Comparison of ENCODE assay signal across 18 cellular contexts in the genomic region with DNA sequence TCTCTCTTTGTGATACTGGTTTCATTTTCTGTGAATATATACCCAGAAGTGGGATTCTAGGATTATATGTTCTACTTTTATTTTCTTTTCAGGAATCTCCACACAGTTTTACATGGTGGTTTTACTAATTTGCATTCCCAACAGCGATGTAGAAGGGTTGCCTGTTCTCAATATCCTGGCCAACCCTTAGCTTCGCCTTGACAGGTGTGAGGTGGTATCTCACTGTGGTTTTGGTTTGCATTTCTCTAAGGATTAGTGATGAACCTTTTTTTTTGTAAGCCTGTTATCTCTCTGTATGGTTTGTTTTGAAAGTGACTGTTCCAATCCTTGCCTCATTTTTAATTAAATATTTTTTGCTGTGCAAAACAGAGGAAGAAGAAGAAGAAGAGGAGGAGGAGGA.
DNase-seq lines count a peak whose midpoint lies in the region; TF ChIP-seq lines count a peak whose summit lies in the region.
"Had no signal": no experiment of that assay in that cellular context is flagged by ENCODE, and none has a peak within 500 bp of the region (broad histone marks: within the 10 kb centered on the region; RNA-seq: fewer than 3 reads in every experiment).

No MANE protein-coding gene starts in this region.

- no peaks in the 10 kb centered on the region for H3K27me3 Mint-ChIP-seq in activated CD4-positive, alpha-beta memory T cell treated with anti-CD3 and anti-CD28 coated beads for 36 hours
- H3K27me3 Mint-ChIP-seq: CD4-positive, alpha-beta T cell had no signal

- H3K4me3 ChIP-seq in MM.1S (ENCODE audit: low read length), result no peak overlapping the region
- H3K4me3 ChIP-seq: BLaER1, GM12878 had no signal

- H3K9me3 ChIP-seq in MM.1S (replicated peaks; ENCODE audit: insufficient read depth, low read length), result no peaks in the 10 kb centered on the region
- H3K9me3 ChIP-seq: BE2C, BLaER1, Caco-2 had no signal

- H3K4me1 ChIP-seq in MM.1S (ENCODE audit: low read length), result peaks cover 6% of the 10 kb centered on the region
- H3K4me1 ChIP-seq: BE2C, BLaER1, Caco-2 had no signal

- no peaks in the 10 kb centered on the region for H3K4me1 Mint-ChIP-seq in activated CD4-positive, alpha-beta memory T cell treated with anti-CD3 and anti-CD28 coated beads for 36 hours (ENCODE audit: low read depth)

- H3K9me2 ChIP-seq in MM.1S (replicated peaks; ENCODE audit: insufficient read depth, low read length), result no peaks in the 10 kb centered on the region

- H3F3A ChIP-seq in MM.1S (ENCODE audit: insufficient read depth, low read length), result no peaks in the 10 kb centered on the region

- H3K27me3 ChIP-seq in MM.1S (replicated peaks; ENCODE audit: insufficient read depth, low read length), result peaks cover 15% of the 10 kb centered on the region
- H3K27me3 ChIP-seq: BE2C, BLaER1 had no signal

- no peak overlapping the region for H2AFZ ChIP-seq in MM.1S (ENCODE audit: low read length)

- no peaks in the 10 kb centered on the region for H3K36me3 ChIP-seq in MM.1S (replicated peaks; ENCODE audit: insufficient read depth, low read length)
- H3K36me3 ChIP-seq: BE2C, BLaER1 had no signal

- POLR2A ChIA-PET in activated CD4-positive, alpha-beta memory T cell treated with anti-CD3 and anti-CD28 coated beads for 36 hours (lab: Charles Lee), result no interaction called here

- no peak overlapping the region for H3K27ac Mint-ChIP-seq in activated CD4-positive, alpha-beta memory T cell treated with anti-CD3 and anti-CD28 coated beads for 36 hours
- H3K27ac Mint-ChIP-seq: CD4-positive, alpha-beta T cell; CD8-positive, alpha-beta T cell had no signal

- DNase-seq in MM.1S, result peak; percentile 86
- peak; percentile 41 for DNase-seq in NCI-H526 treated with DMSO at 0.1 percent for 48 hours (lab: John Stamatoyannopoulos, UW)
- DNase-seq in astrocyte of the hippocampus (ENCODE audit: low read depth, low spot score), result peak; percentile 5
- DNase-seq in C1 segment of cervical spinal cord (lab: John Stamatoyannopoulos, UW), result no peak
- no peak for DNase-seq in activated CD4-positive, alpha-beta memory T cell treated with anti-CD3 and anti-CD28 coated beads for 36 hours
- DNase-seq in NCI-H345 treated with DMSO at 0.1 percent for 48 hours (lab: John Stamatoyannopoulos, UW; ENCODE audit: unreplicated experiment), result no peak
- DNase-seq: 8988T; ACHN; BE2C; Caco-2; Calu3; CD4-positive, alpha-beta T cell; CD8-positive, alpha-beta T cell; DMS79 treated with DMSO at 0.1 percent for 48 hours; GDM1 had no signal

- no peaks in the 10 kb centered on the region for H3K79me2 ChIP-seq in MM.1S (ENCODE audit: low read length)

- intact Hi-C loops in activated CD4-positive, alpha-beta memory T cell treated with anti-CD3 and anti-CD28 coated beads for 36 hours (cut with micrococcal nuclease), result no loop called here

- no peak overlapping the region for H3K9ac ChIP-seq in MM.1S (ENCODE audit: low read length)
- H3K9ac ChIP-seq: BLaER1 had no signal

- no peaks in the 10 kb centered on the region for H4K20me1 ChIP-seq in MM.1S (ENCODE audit: insufficient read depth, low read length)
- H4K20me1 ChIP-seq: BLaER1 had no signal

- H3K9me3 Mint-ChIP-seq in activated CD4-positive, alpha-beta memory T cell treated with anti-CD3 and anti-CD28 coated beads for 36 hours, result peaks cover 35% of the 10 kb centered on the region

- no peak for TF ChIP-seq CTCF in MM.1S (IDR thresholded peaks at IDR 0.05; ENCODE audit: low read length)

- no peak overlapping the region for H3K4me3 Mint-ChIP-seq in activated CD4-positive, alpha-beta memory T cell treated with anti-CD3 and anti-CD28 coated beads for 36 hours
- H3K4me3 Mint-ChIP-seq: CD4-positive, alpha-beta T cell; CD8-positive, alpha-beta T cell had no signal

- H3K27ac ChIP-seq in MM.1S (ENCODE audit: low read length), result no peak overlapping the region
- H3K27ac ChIP-seq: BLaER1, C4-2B had no signal

- H3K4me2 ChIP-seq in MM.1S (ENCODE audit: low read depth, low read length), result peak overlapping the region; percentile 20; the same call in 1 of the 2 replicates
- H3K4me2 ChIP-seq: BLaER1 had no signal

- CTCF ChIA-PET in activated CD4-positive, alpha-beta memory T cell treated with anti-CD3 and anti-CD28 coated beads for 36 hours (lab: Charles Lee), result no interaction called here

- H3K36me3 Mint-ChIP-seq in activated CD4-positive, alpha-beta memory T cell treated with anti-CD3 and anti-CD28 coated beads for 36 hours, result no peaks in the 10 kb centered on the region
- H3K36me3 Mint-ChIP-seq: CD8-positive, alpha-beta T cell had no signal

Comparison
In these comparisons a context has a peak if more than half of its experiments do, and no peak if none do; other contexts are left out.
1. DNase-seq: peak in MM.1S (single experiment), NCI-H526 treated with DMSO at 0.1 percent for 48 hours (single experiment) and astrocyte of the hippocampus (single experiment); none in C1 segment of cervical spinal cord (0 of 14), activated CD4-positive, alpha-beta memory T cell treated with anti-CD3 and anti-CD28 coated beads for 36 hours (single experiment) and NCI-H345 treated with DMSO at 0.1 percent for 48 hours (single experiment).